Comparison of ENCODE assay signal across 9 cellular contexts in genomic region chrX:149829751-149830191, GRCh38. TPM values are rescaled to one million over a fixed set of nuclear protein-coding genes. Genes with fewer than 3 reads are reported as not detected.
DNase-seq lines count a peak whose midpoint lies in the region; ATAC-seq lines count a peak whose summit lies in the region.
"Had no signal": no experiment of that assay in that cellular context is flagged by ENCODE, and none has a peak within 500 bp of the region (broad histone marks: within the 10 kb centered on the region; RNA-seq: fewer than 3 reads in every experiment).

No MANE protein-coding gene starts in this region.

- ATAC-seq in GM19351 (IDR thresholded peaks at IDR 0.05; ENCODE audit: unreplicated experiment) (peak; percentile 49), sciatic nerve (peak; percentile 49)

- WGBS in HUES64, result 0% methylated on average over 2 of the region's 3 CpGs

- no peaks in the 10 kb centered on the region for H3K27me3 ChIP-seq in HUES64 (ENCODE audit: insufficient read depth, low read length)

- H3K36me3 ChIP-seq in HUES64 (ENCODE audit: insufficient read depth, low read length), result no peaks in the 10 kb centered on the region

- H3K9me3 ChIP-seq in HUES64 (ENCODE audit: insufficient read depth, low read depth, low read length), result no peaks in the 10 kb centered on the region

- peak overlapping the region; percentile 75 for H3K9ac ChIP-seq in HUES64 (ENCODE audit: low read depth, low read length)

- H3K27ac ChIP-seq in HUES64 (ENCODE audit: low read depth, low read length), result peak overlapping the region; percentile 85

- H3K4me3 ChIP-seq in HUES64 (ENCODE audit: low read length), result peak overlapping the region; percentile 47

- intact Hi-C loops in sciatic nerve (cut with DNase I), result no loop called here

- peaks cover 41% of the 10 kb centered on the region for H3K4me1 ChIP-seq in HUES64 (ENCODE audit: insufficient read depth, low read length)

- DNase-seq in effector CD4-positive, alpha-beta T cell, result peak; percentile 7
- DNase-seq in sciatic nerve (ENCODE audit: low spot score) (no peak), NCI-H526 treated with DMSO at 0.1 percent for 48 hours (lab: John Stamatoyannopoulos, UW) (no peak), Kasumi-1 (lab: John Stamatoyannopoulos, UW) (no peak), germinal center (ENCODE audit: low spot score) (no peak), occipital lobe (lab: John Stamatoyannopoulos, UW) (no peak)

RNA-seq across cellular contexts. Expression of gene MAGEA9, which starts 48.0 kb away (rescaled TPM):
- not detected for polyA plus RNA-seq in HUES64 (2013, experiment 1 of 2)
- not detected for polyA plus RNA-seq in HUES64 (2013, experiment 2 of 2)
- total RNA-seq in sciatic nerve (not detected), occipital lobe (not detected)
- total RNA-seq: SK-MEL-5 had no signal

RNA-seq across cellular contexts. Expression of gene MAGEA8, which starts 51.2 kb away (rescaled TPM):
- not detected for polyA plus RNA-seq in HUES64 (2013, experiment 1 of 2)
- not detected for polyA plus RNA-seq in HUES64 (2013, experiment 2 of 2)
- total RNA-seq in sciatic nerve (not detected), occipital lobe (not detected)
- total RNA-seq: SK-MEL-5 had no signal

RNA-seq across cellular contexts. Expression of gene HSFX1, which starts 55.9 kb away (rescaled TPM):
- not detected for polyA plus RNA-seq in HUES64 (2013, experiment 1 of 2)
- polyA plus RNA-seq in HUES64 (2013, experiment 2 of 2), result 0.38 TPM
- 2.9 TPM for total RNA-seq in sciatic nerve
- total RNA-seq in occipital lobe, result 1.7 TPM
